ENCODE assay signal across 8 cellular contexts in the genomic region with DNA sequence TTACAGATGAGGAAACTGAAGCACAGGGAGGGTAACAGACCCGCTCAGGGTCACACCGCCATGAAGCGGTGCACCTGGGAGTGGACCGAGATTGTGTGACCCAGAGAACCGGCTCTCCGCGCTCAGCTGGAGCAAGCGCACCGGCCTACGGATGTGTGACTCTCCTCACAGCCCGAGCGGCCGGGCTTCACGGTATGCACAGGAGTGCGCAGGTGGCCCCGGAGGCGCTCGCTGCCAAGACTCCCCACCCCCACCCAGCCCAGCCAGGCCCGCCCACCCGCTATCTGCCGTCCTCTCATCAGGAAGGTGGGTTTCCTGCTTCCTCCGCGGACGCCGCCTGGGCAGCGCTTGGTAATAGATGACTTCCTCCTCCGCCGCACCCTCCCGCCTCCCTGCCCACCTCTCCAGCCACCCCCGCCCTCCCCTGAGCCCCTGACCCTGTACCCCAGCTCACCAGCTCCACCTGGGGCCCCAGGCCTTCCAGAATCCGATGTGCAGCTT.
DNase-seq lines count a peak whose midpoint lies in the region; ATAC-seq and TF ChIP-seq lines count a peak whose summit lies in the region.

No MANE protein-coding gene starts in this region.

- H3K9me3 Mint-ChIP-seq in activated CD4-positive, alpha-beta memory T cell treated with anti-CD3 and anti-CD28 coated beads, Interleukin-2, amount 10 ng/mL, durations not matched to agents 7 days and 5 days = no peaks in the 10 kb centered on the region

- TF ChIP-seq CTCF in breast epithelium (IDR thresholded peaks at IDR 0.05) (no peak), mammary epithelial cell (conservative IDR thresholded peaks at IDR 0.05 in 1 of 2, IDR thresholded peaks at IDR 0.05 in 1 of 2; ENCODE audit: extremely low read depth in 1 of 2, insufficient read depth in 1 of 2, low read depth in 1 of 2, low read length in 2 of 2) (no peak), right atrium auricular region (IDR thresholded peaks at IDR 0.05) (no peak), upper lobe of left lung (IDR thresholded peaks at IDR 0.05) (no peak)

- no TSS peak for BruUV-seq in mammary epithelial cell (replicated peaks; lab: Mats Ljungman, UMichigan)

- peak overlapping the region; percentile 77 for H3K4me3 Mint-ChIP-seq in activated CD4-positive, alpha-beta memory T cell treated with anti-CD3 and anti-CD28 coated beads, Interleukin-2, amount 10 ng/mL, durations not matched to agents 7 days and 5 days

- in situ Hi-C loops in mammary epithelial cell (cut with MboI; ENCODE audit: low sequenced_read_pairs in 2 of 2) = no loop called here

- H3K36me3 ChIP-seq in breast epithelium = no peaks in the 10 kb centered on the region
- peaks cover 14% of the 10 kb centered on the region for H3K36me3 ChIP-seq in mammary epithelial cell (ENCODE audit: insufficient read depth, low read length)
- H3K36me3 ChIP-seq in right atrium auricular region = peaks cover 30% of the 10 kb centered on the region
- H3K36me3 ChIP-seq in upper lobe of left lung = peaks cover 7 to 47% (median 30%) of the 10 kb centered on the region in 4 donors

- no peaks in the 10 kb centered on the region for H4K20me1 ChIP-seq in mammary epithelial cell (ENCODE audit: insufficient read depth, low read length)

- no peak overlapping the region for H3K4me2 ChIP-seq in mammary epithelial cell (ENCODE audit: insufficient read depth, low read depth, low read length)

- H3K9me3 ChIP-seq in breast epithelium (no peaks in the 10 kb centered on the region), mammary epithelial cell (replicated peaks; ENCODE audit: insufficient read depth, low read length) (no peaks in the 10 kb centered on the region), right atrium auricular region (no peaks in the 10 kb centered on the region), upper lobe of left lung (no peaks in the 10 kb centered on the region)

- H3K27me3 ChIP-seq in breast epithelium = no peaks in the 10 kb centered on the region
- H3K27me3 ChIP-seq in mammary epithelial cell (ENCODE audit: insufficient read depth, low read length) = no peaks in the 10 kb centered on the region
- no peaks in the 10 kb centered on the region for H3K27me3 ChIP-seq in right atrium auricular region
- H3K27me3 ChIP-seq in upper lobe of left lung = no peaks in the 10 kb centered on the region

- H3K4me3 ChIP-seq in breast epithelium (peak overlapping the region; percentile 31 to 66 (median 36)), mammary epithelial cell (replicated peaks in 1 of 3; ENCODE audit: insufficient read depth in 1 of 3, low read depth in 2 of 3, low read length in 3 of 3) (no peak overlapping the region), right atrium auricular region (peak overlapping the region in 1 of 2 donors; percentile 37), upper lobe of left lung (peak overlapping the region in 3 of 4 donors; percentile 27 to 47 (median 41))

- ATAC-seq in upper lobe of left lung (ENCODE audit: low FRiP score in 2 of 2) = no peak

- intact Hi-C loops in breast epithelium (cut with DNase I; ENCODE audit: low total_unique reads) (no loop called here), mammary epithelial cell (cut with micrococcal nuclease) (no loop called here)

- no peak for TF ChIP-seq EP300 in upper lobe of left lung (IDR thresholded peaks at IDR 0.05)

- H3K4me1 ChIP-seq in breast epithelium (peaks cover 16 to 35% of the 10 kb centered on the region in 2 donors), mammary epithelial cell (ENCODE audit: insufficient read depth, low read length) (peaks cover 14% of the 10 kb centered on the region), right atrium auricular region (peaks cover 0 to 70% of the 10 kb centered on the region in 2 donors), upper lobe of left lung (peaks cover 64 to 72% (median 66%) of the 10 kb centered on the region in 4 donors)

- POLR2A ChIA-PET in activated CD4-positive, alpha-beta memory T cell treated with anti-CD3 and anti-CD28 coated beads, Interleukin-2, amount 10 ng/mL, durations not matched to agents 7 days and 5 days (lab: Charles Lee) = interaction anchor here (1.1 to 6.1 kb wide), 5 partner anchors 9 to 461 kb away, joined by 3 to 95 read pairs (median 4); no protein-coding TSS in a partner anchor

- H2AFZ ChIP-seq in mammary epithelial cell (ENCODE audit: low read depth, low read length) = no peak overlapping the region

- TF ChIP-seq POLR2A in breast epithelium (IDR thresholded peaks at IDR 0.05) = no peak
- TF ChIP-seq POLR2A in upper lobe of left lung (IDR thresholded peaks at IDR 0.05) = no peak

- no peaks in the 10 kb centered on the region for H3K27me3 Mint-ChIP-seq in activated CD4-positive, alpha-beta memory T cell treated with anti-CD3 and anti-CD28 coated beads, Interleukin-2, amount 10 ng/mL, durations not matched to agents 7 days and 5 days

- H3K36me3 Mint-ChIP-seq in activated CD4-positive, alpha-beta memory T cell treated with anti-CD3 and anti-CD28 coated beads, Interleukin-2, amount 10 ng/mL, durations not matched to agents 7 days and 5 days (ENCODE audit: low read depth) = peaks cover 31% of the 10 kb centered on the region

- CTCF ChIA-PET in mammary epithelial cell (lab: Charles Lee; ENCODE audit: low non-redundant PET) = interaction anchor here (0.7 kb wide), 1 partner anchor 170 kb away, joined by 4 read pairs; no protein-coding TSS in a partner anchor
- CTCF ChIA-PET in activated CD4-positive, alpha-beta memory T cell treated with anti-CD3 and anti-CD28 coated beads, Interleukin-2, amount 10 ng/mL, durations not matched to agents 7 days and 5 days (lab: Charles Lee) = interaction anchor here (1.0 to 2.0 kb wide), 2 partner anchors 10 to 13 kb away, joined by 6 to 13 read pairs; no protein-coding TSS in a partner anchor

- peaks cover 69% of the 10 kb centered on the region for H3K4me1 Mint-ChIP-seq in activated CD4-positive, alpha-beta memory T cell treated with anti-CD3 and anti-CD28 coated beads, Interleukin-2, amount 10 ng/mL, durations not matched to agents 7 days and 5 days

- H3K9ac ChIP-seq in mammary epithelial cell (ENCODE audit: insufficient read depth, low read length) = no peak overlapping the region

- dilution Hi-C loops in mammary epithelial cell (cut with HindIII; ENCODE audit: low sequenced_read_pairs) = no loop called here

- WGBS in mammary epithelial cell (ENCODE audit: low coverage, missing lambda C conversion rate) = 100% methylated on average over 3 of the region's 31 CpGs
- 49 to 67% methylated on average over 18 to 31 of the region's 31 CpGs for WGBS in upper lobe of left lung, 2 donors

- no peak for DNase-seq in breast epithelium (ENCODE audit: low spot score in 2 of 2)
- DNase-seq in mammary epithelial cell = no peak
- DNase-seq in activated CD4-positive, alpha-beta memory T cell treated with anti-CD3 and anti-CD28 coated beads, Interleukin-2, amount 10 ng/mL, durations not matched to agents 7 days and 5 days = peak; percentile 67
- DNase-seq in right atrium auricular region (ENCODE audit: low spot score) = no peak
- peak; percentile 74 to 80 for DNase-seq in upper lobe of left lung
- no peak for DNase-seq in NCI-H510A (lab: John Stamatoyannopoulos, UW)
- no peak for DNase-seq in NCI-H1694 (lab: John Stamatoyannopoulos, UW)
- DNase-seq in NCI-H1417 treated with DMSO at 0.1 percent for 48 hours (lab: John Stamatoyannopoulos, UW) = no peak

- peak overlapping the region; percentile 81 to 93 for H3K27ac ChIP-seq in breast epithelium
- H3K27ac ChIP-seq in mammary epithelial cell (ENCODE audit: insufficient read depth, low read depth, low read length) = no peak overlapping the region
- peak overlapping the region; percentile 90 to 93 for H3K27ac ChIP-seq in right atrium auricular region
- H3K27ac ChIP-seq in upper lobe of left lung = peak overlapping the region; percentile 72 to 87 (median 82)

- H3K79me2 ChIP-seq in mammary epithelial cell (ENCODE audit: insufficient read depth, low read length) = peaks cover 21% of the 10 kb centered on the region

- H3K27ac Mint-ChIP-seq in activated CD4-positive, alpha-beta memory T cell treated with anti-CD3 and anti-CD28 coated beads, Interleukin-2, amount 10 ng/mL, durations not matched to agents 7 days and 5 days = peak overlapping the region; percentile 82

Comparison
In these comparisons a context has a peak if more than half of its experiments do, and no peak if none do; other contexts are left out.
1. H3K4me3 ChIP-seq: peak in breast epithelium (3 of 3) and upper lobe of left lung (3 of 4); none in mammary epithelial cell (0 of 3).
2. DNase-seq: peak in activated CD4-positive, alpha-beta memory T cell treated with anti-CD3 and anti-CD28 coated beads, Interleukin-2, amount 10 ng/mL, durations not matched to agents 7 days and 5 days (single experiment) and upper lobe of left lung (2 of 2); none in breast epithelium (0 of 2), mammary epithelial cell (single experiment), right atrium auricular region (single experiment), NCI-H510A (single experiment), NCI-H1694 (single experiment) and NCI-H1417 treated with DMSO at 0.1 percent for 48 hours (single experiment).